In genomic region chr2:73163522-73164367, GRCh38 we compare ENCODE assay signal across 7 cellular contexts. TPM values are rescaled to one million over a fixed set of nuclear protein-coding genes. Genes with fewer than 3 reads are reported as not detected.
DNase-seq lines count a peak whose midpoint lies in the region; ATAC-seq and TF ChIP-seq lines count a peak whose summit lies in the region.

No MANE protein-coding gene starts in this region.

- ATAC-seq in HG02588 (IDR thresholded peaks at IDR 0.05; ENCODE audit: unreplicated experiment) = peak; percentile 76
- ATAC-seq in left colon = peak; percentile 87

- H3K27ac ChIP-seq in WERI-Rb-1 = no peak overlapping the region

- intact Hi-C loops in left colon (cut with DNase I, micrococcal nuclease) = loop anchor here (2.0 to 10.0 kb wide), 3 partner anchors 79 to 269 kb away; no protein-coding TSS in a partner anchor

- DNase-seq in GM12864 (ENCODE audit: low read depth) (no peak), NCI-H2029 treated with DMSO at 0.1 percent for 48 hours (lab: John Stamatoyannopoulos, UW) (peak; percentile 15), WERI-Rb-1 (peak; percentile 84), left colon (peak in 1 of 2 donors; percentile 66)
- DNase-seq in central memory CD4-positive, alpha-beta T cell = peak; percentile 54
- peak; percentile 71 for DNase-seq in stimulated activated CD4-positive, alpha-beta T cell treated with anti-CD3 and anti-CD28 coated beads, Interleukin-4, amount 100 ng/mL, for 24 hours

- no peaks in the 10 kb centered on the region for H3K36me3 ChIP-seq in WERI-Rb-1

- H3K9me3 ChIP-seq in WERI-Rb-1 (ENCODE audit: severe bottlenecking) = no peaks in the 10 kb centered on the region

- H3K4me3 ChIP-seq in GM12864 (ENCODE audit: low read depth, low read length) = no peak overlapping the region
- no peak overlapping the region for H3K4me3 ChIP-seq in WERI-Rb-1 (ENCODE audit: low read depth, low read length)

- TF ChIP-seq CTCF in GM12864 (IDR thresholded peaks at IDR 0.05; ENCODE audit: low read depth, low read length, missing control alignments) (peak; percentile 93), WERI-Rb-1 (IDR thresholded peaks at IDR 0.05; ENCODE audit: low read depth, low read length) (peak; percentile 94)

- no peaks in the 10 kb centered on the region for H3K27me3 ChIP-seq in WERI-Rb-1 (ENCODE audit: insufficient read depth, low read depth, severe bottlenecking)

RNA-seq across cellular contexts. Expression of gene NOTO, which starts 38.6 kb away (rescaled TPM):
- under 1 TPM in 1 of 2 donors, not detected in 1; 0.08 TPM for total RNA-seq in left colon

RNA-seq across cellular contexts. Expression of gene SMYD5, which starts 50.3 kb away (rescaled TPM):
- 10 to 100 TPM in 1 of 2 donors, 1 to 10 TPM in 1; 9.2 to 14.4 TPM for total RNA-seq in left colon

RNA-seq across cellular contexts. Expression of gene RAB11FIP5, which starts 51.0 kb away (rescaled TPM):
- total RNA-seq in left colon = 10 to 100 TPM; 19.3 to 19.7 TPM
